8 cellular contexts compared by ENCODE assay signal in genomic region chr9:35910613-35911488, GRCh38. TPM values are rescaled to one million over a fixed set of nuclear protein-coding genes. Genes with fewer than 3 reads are reported as not detected.
DNase-seq lines count a peak whose midpoint lies in the region; TF ChIP-seq lines count a peak whose summit lies in the region.

No MANE protein-coding gene starts in this region.

- peaks cover 51% of the 10 kb centered on the region for H3K4me1 Mint-ChIP-seq in HFFc6 (ENCODE audit: low read depth)

- peak overlapping the region; percentile 79 for H3K27ac Mint-ChIP-seq in HFFc6

- H3K36me3 ChIP-seq in Peyer's patch, result no peaks in the 10 kb centered on the region
- no peaks in the 10 kb centered on the region for H3K36me3 ChIP-seq in adrenal gland (replicated peaks in 1 of 2)
- H3K36me3 ChIP-seq in stomach, result no peaks in the 10 kb centered on the region

- H3K36me3 Mint-ChIP-seq in HFFc6 (ENCODE audit: low read depth), result no peaks in the 10 kb centered on the region

- peaks cover 2% of the 10 kb centered on the region for H3K27me3 Mint-ChIP-seq in HFFc6 (ENCODE audit: insufficient read depth)

- TF ChIP-seq POLR2A in Peyer's patch (IDR thresholded peaks at IDR 0.05) (peak in 1 of 2 donors; percentile 7), adrenal gland (IDR thresholded peaks at IDR 0.05) (peak in 1 of 2 donors; percentile 32), stomach (IDR thresholded peaks at IDR 0.05) (no peak)

- H3K4me3 Mint-ChIP-seq in HFFc6, result no peak overlapping the region

- H3K4me1 ChIP-seq in Peyer's patch (peaks cover 7 to 78% (median 27%) of the 10 kb centered on the region in 4 donors), adrenal gland (replicated peaks in 1 of 2) (peaks cover 38 to 47% of the 10 kb centered on the region in 2 donors), stomach (peaks cover 52 to 83% (median 62%) of the 10 kb centered on the region in 4 donors)

- H3K27me3 ChIP-seq in Peyer's patch (no peaks in the 10 kb centered on the region), adrenal gland (no peaks in the 10 kb centered on the region), stomach (no peaks in the 10 kb centered on the region)

- H3K27ac ChIP-seq in Peyer's patch (peak overlapping the region; percentile 70 to 97 (median 90)), adrenal gland (peak overlapping the region in 2 of 5 donors; percentile 8 to 94), stomach (peak overlapping the region in 4 of 5 donors; percentile 86 to 94 (median 90))

- no peak overlapping the region for H3K4me3 ChIP-seq in Peyer's patch
- H3K4me3 ChIP-seq in adrenal gland, result no peak overlapping the region
- H3K4me3 ChIP-seq in stomach, result no peak overlapping the region

- peak; percentile 79 for TF ChIP-seq CTCF in HFFc6 (IDR thresholded peaks at IDR 0.05)
- peak in 5 of 6 experiments; percentile 30 to 83 (median 79) for TF ChIP-seq CTCF in Peyer's patch (IDR thresholded peaks at IDR 0.05)
- TF ChIP-seq CTCF in adrenal gland (IDR thresholded peaks at IDR 0.05), result peak in 5 of 6 experiments; percentile 8 to 42 (median 35)
- TF ChIP-seq CTCF in stomach (IDR thresholded peaks at IDR 0.05), result peak in 3 of 7 experiments; percentile 29 to 46 (median 46)

- intact Hi-C loops in adrenal gland (cut with DNase I), result no loop called here
- intact Hi-C loops in stomach (cut with DNase I; ENCODE audit: low total_unique reads), result no loop called here

- H3K9me3 ChIP-seq in Peyer's patch (no peaks in the 10 kb centered on the region), adrenal gland (replicated peaks in 1 of 3) (no peaks in the 10 kb centered on the region), stomach (no peaks in the 10 kb centered on the region)

- no peak for TF ChIP-seq EP300 in stomach (IDR thresholded peaks at IDR 0.05)

- 56 to 72% (median 63%) methylated on average over 10 to 15 of the region's 15 CpGs for WGBS in adrenal gland, 4 donors
- 47 to 52% (median 50%) methylated on average over 14 to 15 of the region's 15 CpGs for WGBS in stomach, 5 donors

- peak; percentile 56 for DNase-seq in CD1c-positive myeloid dendritic cell (ENCODE audit: extremely low spot score)
- peak; percentile 39 for DNase-seq in HFFc6
- peak; percentile 53 to 85 (median 75) for DNase-seq in Peyer's patch
- peak in 4 of 7 donors; percentile 42 to 73 (median 45) for DNase-seq in adrenal gland
- DNase-seq in islet precursor cell, result peak; percentile 74
- DNase-seq in stomach, result peak; percentile 61
- no peak for DNase-seq in C1 segment of cervical spinal cord (lab: John Stamatoyannopoulos, UW)
- no peak for DNase-seq in activated gamma-delta T cell (lab: John Stamatoyannopoulos, UW)

- H3K9me3 Mint-ChIP-seq in HFFc6, result no peaks in the 10 kb centered on the region

RNA-seq across cellular contexts. Expression of gene SPAAR, which starts 1.6 kb away (rescaled TPM):
- under 1 TPM in 5 of 6 experiments, not detected in 1; 0.19 to 0.34 (median 0.23) TPM for total RNA-seq in HFFc6 (2021; fragmentation: NEBNext Ultra II Directional; extraction: Animal tissue kit (Norgen Biotek cat#: 25700))
- total RNA-seq in Peyer's patch (10 to 100 TPM in 1 of 4 donors, under 1 TPM in 1, not detected in 2; 0.88 to 17.3 TPM), adrenal gland (1 to 10 TPM in 7 of 8 donors, under 1 TPM in 1; 0.54 to 3.6 (median 2.2) TPM), stomach (1 to 10 TPM in 2 of 5 donors, not detected in 3; 1.2 to 2.4 TPM)
- polyA plus RNA-seq in adrenal gland (1 to 10 TPM; 2.0 to 3.3 (median 2.6) TPM), stomach (under 1 TPM; 0.30 to 0.92 (median 0.68) TPM)

RNA-seq across cellular contexts. Expression of gene HRCT1, which starts 4.8 kb away (rescaled TPM):
- 1 to 10 TPM; 2.5 to 4.1 (median 3.3) TPM for total RNA-seq in HFFc6 (2021; fragmentation: NEBNext Ultra II Directional; extraction: Animal tissue kit (Norgen Biotek cat#: 25700))
- total RNA-seq in Peyer's patch (10 to 100 TPM in 3 of 4 donors, 1 to 10 TPM in 1; 9.1 to 32.6 (median 17.2) TPM), adrenal gland (1 to 10 TPM in 5 of 8 donors, under 1 TPM in 2, not detected in 1; 0.35 to 5.9 (median 1.9) TPM), stomach (10 to 100 TPM in 1 of 5 donors, 1 to 10 TPM in 2, under 1 TPM in 1, not detected in 1; 0.92 to 28.7 (median 7.7) TPM)
- polyA plus RNA-seq in adrenal gland (1 to 10 TPM in 2 of 3 donors, not detected in 1; 1.1 to 1.5 TPM), stomach (1 to 10 TPM in 1 of 3 donors, under 1 TPM in 1, not detected in 1; 0.50 to 4.3 TPM)

RNA-seq across cellular contexts. Expression of gene OR13J1, which starts 40.6 kb away (rescaled TPM):
- total RNA-seq in HFFc6 (2021; fragmentation: NEBNext Ultra II Directional; extraction: Animal tissue kit (Norgen Biotek cat#: 25700)), result not detected
- total RNA-seq in Peyer's patch, result not detected
- not detected for total RNA-seq in adrenal gland
- polyA plus RNA-seq in adrenal gland, result not detected
- total RNA-seq in stomach, result not detected
- not detected for polyA plus RNA-seq in stomach

RNA-seq across cellular contexts. Expression of gene OR2S2, which starts 47.1 kb away (rescaled TPM):
- not detected for total RNA-seq in HFFc6 (2021; fragmentation: NEBNext Ultra II Directional; extraction: Animal tissue kit (Norgen Biotek cat#: 25700))
- not detected for total RNA-seq in Peyer's patch
- total RNA-seq in adrenal gland, result not detected
- polyA plus RNA-seq in adrenal gland, result not detected
- not detected for total RNA-seq in stomach
- not detected for polyA plus RNA-seq in stomach

Comparison
In these comparisons a context has a peak if more than half of its experiments do, and no peak if none do; other contexts are left out.
1. DNase-seq: peak in CD1c-positive myeloid dendritic cell (single experiment), HFFc6 (single experiment), Peyer's patch (3 of 3), adrenal gland (4 of 7), islet precursor cell (single experiment) and stomach (single experiment); none in C1 segment of cervical spinal cord (0 of 14) and activated gamma-delta T cell (single experiment).